ENCODE assay signal across 8 cellular contexts in genomic region chr11:61567286-61568061, GRCh38. TPM values are rescaled to one million over a fixed set of nuclear protein-coding genes. Genes with fewer than 3 reads are reported as not detected.
DNase-seq lines count a peak whose midpoint lies in the region; ATAC-seq and TF ChIP-seq lines count a peak whose summit lies in the region.

No MANE protein-coding gene starts in this region.

- TF ChIP-seq EP300 in gastroesophageal sphincter (IDR thresholded peaks at IDR 0.05) (no peak), tibial nerve (IDR thresholded peaks at IDR 0.05) (peak in 1 of 2 donors; percentile 87)

- no peaks in the 10 kb centered on the region for H3K9me3 ChIP-seq in gastroesophageal sphincter
- no peaks in the 10 kb centered on the region for H3K9me3 ChIP-seq in tibial nerve

- H3K27me3 ChIP-seq in gastroesophageal sphincter (peaks cover 87% of the 10 kb centered on the region), tibial nerve (peaks cover 0 to 61% of the 10 kb centered on the region in 2 donors)

- H3K36me3 ChIP-seq in gastroesophageal sphincter (no peaks in the 10 kb centered on the region), tibial nerve (no peaks in the 10 kb centered on the region)

- no peak overlapping the region for H3K4me3 ChIP-seq in gastroesophageal sphincter
- H3K4me3 ChIP-seq in tibial nerve: no peak overlapping the region

- H3K4me1 ChIP-seq in gastroesophageal sphincter: peaks cover 0 to 5% (median 0%) of the 10 kb centered on the region in 3 donors
- H3K4me1 ChIP-seq in tibial nerve: peaks cover 0 to 8% (median 0%) of the 10 kb centered on the region in 4 donors

- H3K27ac ChIP-seq in RWPE1 (no peak overlapping the region), gastroesophageal sphincter (no peak overlapping the region), tibial nerve (no peak overlapping the region)

- ATAC-seq in gastroesophageal sphincter: peak; percentile 79
- ATAC-seq in omental fat pad (ENCODE audit: low FRiP score): peak; percentile 62

- TF ChIP-seq POLR2A in gastroesophageal sphincter (IDR thresholded peaks at IDR 0.05): no peak
- TF ChIP-seq POLR2A in tibial nerve (IDR thresholded peaks at IDR 0.05): no peak

- TF ChIP-seq CTCF in RWPE1 (conservative IDR thresholded peaks at IDR 0.05; ENCODE audit: low read depth) (peak; percentile 47), gastroesophageal sphincter (IDR thresholded peaks at IDR 0.05) (peak in 1 of 4 experiments; percentile 35), omental fat pad (IDR thresholded peaks at IDR 0.05) (no peak), tibial nerve (IDR thresholded peaks at IDR 0.05) (no peak)

- no CpG with 5 or more reads among the region's 46 CpGs for WGBS in gastroesophageal sphincter (ENCODE audit: low coverage in 1 of 2), 2 donors
- 1 to 5% methylated on average over 19 to 28 of the region's 46 CpGs for WGBS in tibial nerve, 2 donors

- CTCF ChIA-PET in RWPE1 (lab: Yijun Ruan, JAX): interaction anchor here (0.6 to 2.0 kb wide), 15 partner anchors 8 to 423 kb away, joined by 3 to 9 read pairs (median 4); no protein-coding TSS in a partner anchor

- POLR2A ChIA-PET in RWPE1 (lab: Yijun Ruan, JAX; ENCODE audit: low non-redundant PET): no interaction called here

- DNase-seq in DMS153 (lab: John Stamatoyannopoulos, UW) (peak; percentile 27), DMS153 treated with DMSO at 0.1 percent for 48 hours (lab: John Stamatoyannopoulos, UW; ENCODE audit: unreplicated experiment) (no peak), RWPE1 (ENCODE audit: low spot score) (peak; percentile 88), omental fat pad (ENCODE audit: low spot score) (peak; percentile 75), tibial nerve (ENCODE audit: low spot score in 2 of 2) (peak; percentile 53 to 84), NCI-H2227 (lab: John Stamatoyannopoulos, UW; ENCODE audit: unreplicated experiment) (no peak)
- DNase-seq in activated effector memory CD4-positive, alpha-beta T cell treated with Interleukin-2 at 50 U/mL for 16 hours: peak; percentile 53

RNA-seq across cellular contexts. Expression of gene SYT7, which starts 13.4 kb away (rescaled TPM):
- total RNA-seq in gastroesophageal sphincter: 1 to 10 TPM; 1.8 to 3.7 (median 3.1) TPM
- total RNA-seq in omental fat pad: 1 to 10 TPM; 1.6 to 6.6 (median 4.4) TPM
- 1 to 10 TPM; 1.2 to 2.5 (median 1.8) TPM for total RNA-seq in tibial nerve

RNA-seq across cellular contexts. Expression of gene LRRC10B, which starts 58.9 kb away (rescaled TPM):
- total RNA-seq in gastroesophageal sphincter (1 to 10 TPM in 2 of 4 donors, under 1 TPM in 2; 0.45 to 1.4 (median 1.1) TPM), omental fat pad (1 to 10 TPM; 1.1 to 2.0 (median 1.7) TPM), tibial nerve (1 to 10 TPM in 2 of 4 donors, under 1 TPM in 2; 0.21 to 3.6 (median 1.0) TPM)

Comparison
In these comparisons a context has a peak if more than half of its experiments do, and no peak if none do; other contexts are left out.
1. DNase-seq: peak in DMS153 (single experiment), RWPE1 (single experiment), activated effector memory CD4-positive, alpha-beta T cell treated with Interleukin-2 at 50 U/mL for 16 hours (single experiment), omental fat pad (single experiment) and tibial nerve (2 of 2); none in DMS153 treated with DMSO at 0.1 percent for 48 hours (single experiment) and NCI-H2227 (single experiment).